21 cellular contexts compared by ENCODE assay signal in genomic region chr13:104683789-104684188, GRCh38.
"Had no signal": no experiment of that assay in that cellular context is flagged by ENCODE, and none has a peak within 500 bp of the region (broad histone marks: within the 10 kb centered on the region; RNA-seq: fewer than 3 reads in every experiment).

No MANE protein-coding gene starts in this region.

- H3K27me3 Mint-ChIP-seq: activated CD4-positive, alpha-beta memory T cell treated with anti-CD3 and anti-CD28 coated beads for 36 hours; activated naive CD8-positive, alpha-beta T cell; naive thymus-derived CD4-positive, alpha-beta T cell had no signal

- H3K4me1 ChIP-seq: body of pancreas, left ventricle myocardium inferior, prostate gland, tibial artery had no signal

- FAIRE-seq: frontal cortex had no signal

- H3K4me1 Mint-ChIP-seq: naive thymus-derived CD4-positive, alpha-beta T cell; WTC11 had no signal

- H3K36me3 Mint-ChIP-seq: activated CD4-positive, alpha-beta memory T cell treated with anti-CD3 and anti-CD28 coated beads for 36 hours; activated naive CD8-positive, alpha-beta T cell; naive thymus-derived CD4-positive, alpha-beta T cell; WTC11 had no signal

- H3K4me3 ChIP-seq: body of pancreas, coronary artery, left ventricle myocardium inferior, prostate gland, tibial artery had no signal

- ATAC-seq: body of pancreas; naive thymus-derived CD4-positive, alpha-beta T cell; sciatic nerve; WTC11 had no signal

- H3K27me3 ChIP-seq: body of pancreas, tibial artery had no signal

- H3K4me3 Mint-ChIP-seq: activated CD4-positive, alpha-beta memory T cell treated with anti-CD3 and anti-CD28 coated beads for 36 hours; activated naive CD8-positive, alpha-beta T cell; activated T-helper 1 cell treated with anti-CD3 and anti-CD28 coated beads, Interleukin-12 subunit alpha, Interleukin-12 subunit beta, Interleukin-2, Interleukin-4 antibody, amounts not matched to agents 30 ng/mL and 10 ng/mL and 1 ng/mL, durations not matched to agents 14 hours and 24 hours and 36 hours; naive thymus-derived CD4-positive, alpha-beta T cell; WTC11 had no signal

- H3K27ac ChIP-seq: body of pancreas, coronary artery, left ventricle myocardium inferior, prostate gland, tibial artery had no signal

- H3K36me3 ChIP-seq: left ventricle myocardium inferior, prostate gland, tibial artery had no signal

- H3K27ac Mint-ChIP-seq: activated CD4-positive, alpha-beta memory T cell treated with anti-CD3 and anti-CD28 coated beads for 36 hours; activated naive CD8-positive, alpha-beta T cell; activated T-helper 1 cell treated with anti-CD3 and anti-CD28 coated beads, Interleukin-12 subunit alpha, Interleukin-12 subunit beta, Interleukin-2, Interleukin-4 antibody, amounts not matched to agents 30 ng/mL and 10 ng/mL and 1 ng/mL, durations not matched to agents 14 hours and 24 hours and 36 hours; naive thymus-derived CD4-positive, alpha-beta T cell; WTC11 had no signal

- H3K9me3 Mint-ChIP-seq: activated CD4-positive, alpha-beta memory T cell treated with anti-CD3 and anti-CD28 coated beads for 36 hours; activated T-helper 1 cell treated with anti-CD3 and anti-CD28 coated beads, Interleukin-12 subunit alpha, Interleukin-12 subunit beta, Interleukin-2, Interleukin-4 antibody, amounts not matched to agents 30 ng/mL and 10 ng/mL and 1 ng/mL, durations not matched to agents 14 hours and 24 hours and 36 hours; naive thymus-derived CD4-positive, alpha-beta T cell; WTC11 had no signal

- H3K9me3 ChIP-seq: body of pancreas, left ventricle myocardium inferior, prostate gland, tibial artery had no signal

- DNase-seq: activated CD4-positive, alpha-beta memory T cell treated with anti-CD3 and anti-CD28 coated beads for 36 hours; activated CD4-positive, alpha-beta T cell treated with anti-CD3 and anti-CD28 coated beads for 4 hours; activated T-cell treated with anti-CD3 and anti-CD28 coated beads for 4 hours; amniotic stem cell; body of pancreas; central memory CD4-positive, alpha-beta T cell; erythroblast; hypothalamus; left ventricle myocardium inferior; naive thymus-derived CD4-positive, alpha-beta T cell; stimulated activated CD4-positive, alpha-beta T cell treated with anti-CD3 and anti-CD28 coated beads, Interleukin-4, amount 100 ng/mL, for 4 hours; stimulated activated naive CD4-positive, alpha-beta T cell treated with Interleukin-2 at 50 U/mL for 16 hours; substantia nigra; tibial artery had no signal
